27 cellular contexts compared by ENCODE assay signal in genomic region chr15:86839502-86839901, GRCh38.
DNase-seq lines count a peak whose midpoint lies in the region; TF ChIP-seq lines count a peak whose summit lies in the region.
"Had no signal": no experiment of that assay in that cellular context is flagged by ENCODE, and none has a peak within 500 bp of the region (broad histone marks: within the 10 kb centered on the region; RNA-seq: fewer than 3 reads in every experiment).

No MANE protein-coding gene starts in this region.

- H4K20me1 ChIP-seq in neural cell (ENCODE audit: insufficient read depth): no peaks in the 10 kb centered on the region
- H4K20me1 ChIP-seq: BLaER1; BLaER1 treated with 17β-estradiol and CSF1 and Interleukin-3, amounts not matched to agents 10 nM and 100 nM had no signal

- no peak overlapping the region for H2AFZ ChIP-seq in neural cell (ENCODE audit: low read depth, low read length)

- no peak overlapping the region for H3K4me2 ChIP-seq in neural cell (ENCODE audit: low read length)
- H3K4me2 ChIP-seq: A549; BLaER1; BLaER1 treated with 17β-estradiol and CSF1 and Interleukin-3, amounts not matched to agents 10 nM and 100 nM had no signal

- TF ChIP-seq EP300 in neural cell (conservative IDR thresholded peaks at IDR 0.05; ENCODE audit: poor library complexity, severe bottlenecking): peak; percentile 83

- no peak for TF ChIP-seq CTCF in neural cell (IDR thresholded peaks at IDR 0.05; ENCODE audit: poor library complexity, severe bottlenecking)

- H3K9ac ChIP-seq in neural cell (ENCODE audit: low read length): no peak overlapping the region
- H3K9ac ChIP-seq: BLaER1; BLaER1 treated with 17β-estradiol and CSF1 and Interleukin-3, amounts not matched to agents 10 nM and 100 nM had no signal

- in situ Hi-C loops in G401 (cut with HindIII; ENCODE audit: low sequenced_read_pairs): no loop called here

- H3K9me2 ChIP-seq in neural cell (ENCODE audit: insufficient read depth, low read length): no peaks in the 10 kb centered on the region

- H3F3A ChIP-seq in neural cell (ENCODE audit: insufficient read depth, low read length, poor library complexity, severe bottlenecking): no peaks in the 10 kb centered on the region

- no peaks in the 10 kb centered on the region for H3K27me3 ChIP-seq in neural cell (ENCODE audit: insufficient read depth, low read depth, low read length)
- H3K27me3 ChIP-seq: BE2C; BLaER1; BLaER1 treated with 17β-estradiol and CSF1 and Interleukin-3, amounts not matched to agents 10 nM and 100 nM had no signal

- no peak overlapping the region for H3K4me3 ChIP-seq in neural cell (ENCODE audit: low read length)
- H3K4me3 ChIP-seq: A549; BLaER1; BLaER1 treated with 17β-estradiol and CSF1 and Interleukin-3, amounts not matched to agents 10 nM and 100 nM had no signal

- no peaks in the 10 kb centered on the region for H3K79me2 ChIP-seq in neural cell (replicated peaks; ENCODE audit: insufficient read depth, low read length)

- DNase-seq in G401 (ENCODE audit: low spot score): no peak
- DNase-seq: 8988T; ACHN; AML-193; BE2C; C1 segment of cervical spinal cord; Caco-2; Calu3; CD4-positive, alpha-beta memory T cell; CD4-positive, alpha-beta T cell; CD4-positive, CD25-positive, alpha-beta regulatory T cell; CD8-positive, alpha-beta memory T cell; CD8-positive, alpha-beta T cell; COR-L47; DMS 273 treated with DMSO at 0.1 percent for 48 hours; DMS153; DMS53; DMS79; DMS79 treated with DMSO at 0.1 percent for 48 hours; DND-41; EL had no signal

- H3K9me3 ChIP-seq in neural cell (ENCODE audit: low read length): no peaks in the 10 kb centered on the region
- H3K9me3 ChIP-seq: A549; BE2C; BLaER1; BLaER1 treated with 17β-estradiol and CSF1 and Interleukin-3, amounts not matched to agents 10 nM and 100 nM; Caco-2 had no signal

- TF ChIP-seq RAD21 in neural cell (conservative IDR thresholded peaks at IDR 0.05): no peak

- peak overlapping the region; percentile 71 for H3K27ac ChIP-seq in neural cell (ENCODE audit: low read length)
- H3K27ac ChIP-seq: 22Rv1; A549; BLaER1; BLaER1 treated with 17β-estradiol and CSF1 and Interleukin-3, amounts not matched to agents 10 nM and 100 nM; C4-2B had no signal

- H3K36me3 ChIP-seq in neural cell (ENCODE audit: insufficient read depth, low read length): no peaks in the 10 kb centered on the region
- H3K36me3 ChIP-seq: BE2C; BLaER1; BLaER1 treated with 17β-estradiol and CSF1 and Interleukin-3, amounts not matched to agents 10 nM and 100 nM had no signal

TF ChIP-seq in neural cell, 6 proteins besides CTCF, POLR2A, EP300 and RAD21:
- TF ChIP-seq REST (IDR thresholded peaks at IDR 0.05; ENCODE audit: borderline replicate concordance): peak; percentile 93
- no peak for TF ChIP-seq SMC3 (conservative IDR thresholded peaks at IDR 0.05; ENCODE audit: poor library complexity)
- no peak for TF ChIP-seq TAF1 (IDR thresholded peaks at IDR 0.05; ENCODE audit: low read depth)
- TF ChIP-seq EZH2 (IDR thresholded peaks at IDR 0.05; ENCODE audit: borderline replicate concordance, insufficient read depth, low read length, poor library complexity, severe bottlenecking): no peak
- TF ChIP-seq MXI1 (conservative IDR thresholded peaks at IDR 0.05; ENCODE audit: poor library complexity, severe bottlenecking): no peak
- TF ChIP-seq POLR2AphosphoS5 (IDR thresholded peaks at IDR 0.05): peak; percentile 50
TF ChIP-seq in neural cell: peak in this region for 2.
